Comparison of ENCODE assay signal across 18 cellular contexts in the genomic region with DNA sequence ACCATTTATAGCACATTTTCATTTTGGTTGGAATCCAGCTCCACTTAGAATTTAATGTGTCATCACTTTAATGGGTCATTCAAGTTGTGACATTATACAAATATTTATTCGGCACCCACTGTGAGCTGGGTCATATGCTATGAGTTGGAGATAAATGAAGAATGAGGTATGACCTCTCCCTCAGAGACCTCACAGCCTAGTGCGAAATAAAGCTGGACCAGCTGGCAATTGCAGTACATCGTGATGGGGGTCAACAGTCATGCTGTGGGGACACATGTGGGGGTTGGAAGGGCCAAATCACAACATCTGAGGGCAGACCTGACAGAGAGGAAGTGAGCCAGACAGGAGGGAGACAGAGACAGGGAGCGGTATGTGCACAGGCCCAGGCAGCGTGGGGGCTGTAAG.
A peak's percentile ranks its signal among the peaks of the same experiment; 100 is the strongest.
DNase-seq lines count a peak whose midpoint lies in the region; FAIRE-seq and TF ChIP-seq lines count a peak whose summit lies in the region.
"Had no signal": no experiment of that assay in that cellular context is flagged by ENCODE, and none has a peak within 500 bp of the region (broad histone marks: within the 10 kb centered on the region; RNA-seq: fewer than 3 reads in every experiment).

No MANE protein-coding gene starts in this region.

- peak overlapping the region; percentile 79 to 80 for H3K27ac ChIP-seq in liver (ENCODE audit: low read depth in 1 of 2, low read length in 2 of 2)
- H3K27ac ChIP-seq in coronary artery: no peak overlapping the region
- H3K27ac ChIP-seq: colonic mucosa, heart right ventricle, vagina had no signal

- in situ Hi-C loops in Caki2 (cut with HindIII; ENCODE audit: low pct_unique_long_range_greater_than_20kb, low sequenced_read_pairs): no loop called here

- H3K36me3 ChIP-seq in bronchial epithelial cell (ENCODE audit: control insufficient read depth, insufficient read depth, low read length) (no peaks in the 10 kb centered on the region), liver (ENCODE audit: control insufficient read depth in 4 of 4, insufficient read depth in 3 of 4, low read depth in 1 of 4, low read length in 3 of 4) (no peaks in the 10 kb centered on the region)
- H3K36me3 ChIP-seq: colonic mucosa, heart right ventricle, vagina had no signal

- DNase-seq in Caki2 (ENCODE audit: low read depth): peak; percentile 31
- DNase-seq in NCI-H460 (ENCODE audit: extremely low read depth, low read depth): peak; percentile 27
- peak; percentile 37 for DNase-seq in bronchial epithelial cell (ENCODE audit: low read depth)
- no peak for DNase-seq in COLO829 (ENCODE audit: low spot score)
- no peak for DNase-seq in stimulated activated CD4-positive, alpha-beta T cell treated with anti-CD3 and anti-CD28 coated beads, Interleukin-2, amount 100 ng/mL, for 24 hours
- DNase-seq in coronary artery (ENCODE audit: low spot score): no peak
- no peak for DNase-seq in COR-L47 (lab: John Stamatoyannopoulos, UW)
- DNase-seq: activated CD8-positive, alpha-beta T cell treated with anti-CD3 and anti-CD28 coated beads for 36 hours; CD8-positive, alpha-beta T cell; colonic mucosa; heart right ventricle; left cardiac atrium; NCI-H1694; NCI-H446 treated with DMSO at 0.1 percent for 48 hours; stimulated activated CD4-positive, alpha-beta T cell treated with anti-CD3 and anti-CD28 coated beads, Interleukin-12 subunit alpha, Interleukin-12 subunit beta, amount 100 ng/mL, for 4 hours had no signal

- H3K9me3 ChIP-seq in liver (ENCODE audit: control insufficient read depth in 4 of 4, low read length in 3 of 4): no peaks in the 10 kb centered on the region
- H3K9me3 ChIP-seq: colonic mucosa, vagina had no signal

- no peak overlapping the region for H3K9ac ChIP-seq in liver (ENCODE audit: low read depth in 1 of 2, low read length in 2 of 2)

- peak; percentile 51 to 53 for TF ChIP-seq RAD21 in liver (IDR thresholded peaks at IDR 0.05)

- 36% methylated on average over 5 of the region's 5 CpGs for WGBS in liver

- H3K27me3 ChIP-seq in bronchial epithelial cell (ENCODE audit: control insufficient read depth, insufficient read depth, low read length) (no peaks in the 10 kb centered on the region), liver (ENCODE audit: control insufficient read depth in 4 of 4, insufficient read depth in 4 of 4, low read length in 3 of 4) (no peaks in the 10 kb centered on the region)
- H3K27me3 ChIP-seq: colonic mucosa, heart right ventricle, vagina had no signal

- TF ChIP-seq CTCF in bronchial epithelial cell (IDR thresholded peaks at IDR 0.05; ENCODE audit: insufficient read depth, low read length, severe bottlenecking): no peak
- TF ChIP-seq CTCF in liver (IDR thresholded peaks at IDR 0.05; ENCODE audit: low read depth, low read length, missing input control): no peak
- TF ChIP-seq CTCF in coronary artery (IDR thresholded peaks at IDR 0.05): no peak

- H3K4me3 ChIP-seq in bronchial epithelial cell (ENCODE audit: low read depth, low read length) (no peak overlapping the region), liver (ENCODE audit: low read depth in 1 of 3, low read length in 3 of 3) (no peak overlapping the region), coronary artery (no peak overlapping the region)
- H3K4me3 ChIP-seq: colonic mucosa, heart right ventricle, vagina had no signal

- no peak for FAIRE-seq in bronchial epithelial cell (lab: Jason Lieb, UNC)
- FAIRE-seq: G401.6 had no signal

- peaks cover 7 to 37% (median 17%) of the 10 kb centered on the region in 4 donors for H3K4me1 ChIP-seq in liver (ENCODE audit: control insufficient read depth in 4 of 4, insufficient read depth in 4 of 4, low read length in 3 of 4)

TF ChIP-seq in liver, 16 proteins besides CTCF, POLR2A, EP300 and RAD21:
- peak in 1 of 2 donors; percentile 50 for TF ChIP-seq JUND (IDR thresholded peaks at IDR 0.05)
- TF ChIP-seq SP1 (IDR thresholded peaks at IDR 0.05): peak; percentile 70
- peak; percentile 46 for TF ChIP-seq YY1 (IDR thresholded peaks at IDR 0.05)
- TF ChIP-seq RXRA (IDR thresholded peaks at IDR 0.05): peak; percentile 84 to 92
- TF ChIP-seq, protein P1, sequence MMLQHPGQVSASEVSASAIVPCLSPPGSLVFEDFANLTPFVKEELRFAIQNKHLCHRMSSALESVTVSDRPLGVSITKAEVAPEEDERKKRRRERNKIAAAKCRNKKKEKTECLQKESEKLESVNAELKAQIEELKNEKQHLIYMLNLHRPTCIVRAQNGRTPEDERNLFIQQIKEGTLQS (IDR thresholded peaks at IDR 0.05): peak; percentile 50
- TF ChIP-seq HNF4A (conservative IDR thresholded peaks at IDR 0.05): peak; percentile 49 to 69
- TF ChIP-seq TAF1 (conservative IDR thresholded peaks at IDR 0.05): no peak
- peak in 1 of 2 donors; percentile 34 for TF ChIP-seq EGR1 (IDR thresholded peaks at IDR 0.05; ENCODE audit: low read depth in 2 of 2)
- no peak for TF ChIP-seq ZBTB33 (IDR thresholded peaks at IDR 0.05)
- no peak for TF ChIP-seq HNF4G (IDR thresholded peaks at IDR 0.05)
- TF ChIP-seq FOXA1 (IDR thresholded peaks at IDR 0.05): no peak
- no peak for TF ChIP-seq NR2F2 (IDR thresholded peaks at IDR 0.05)
- TF ChIP-seq GABPA (IDR thresholded peaks at IDR 0.05 in 1 of 2, conservative IDR thresholded peaks at IDR 0.05 in 1 of 2): no peak
- TF ChIP-seq FOXA2 (IDR thresholded peaks at IDR 0.05): peak; percentile 65
- TF ChIP-seq MAX (IDR thresholded peaks at IDR 0.05): peak; percentile 55
- TF ChIP-seq REST (IDR thresholded peaks at IDR 0.05): no peak

Comparison
In these comparisons a context has a peak if more than half of its experiments do, and no peak if none do; other contexts are left out.
1. DNase-seq: peak in Caki2 (single experiment), NCI-H460 (single experiment) and bronchial epithelial cell (single experiment); none in COLO829 (single experiment), stimulated activated CD4-positive, alpha-beta T cell treated with anti-CD3 and anti-CD28 coated beads, Interleukin-2, amount 100 ng/mL, for 24 hours (0 of 2), coronary artery (single experiment) and COR-L47 (single experiment).
2. H3K27ac ChIP-seq: peak in liver (2 of 2); none in coronary artery (0 of 2).